ENCODE assay signal across 8 cellular contexts in genomic region chr16:89506791-89507191, GRCh38. TPM values are rescaled to one million over a fixed set of nuclear protein-coding genes. Genes with fewer than 3 reads are reported as not detected.
DNase-seq lines count a peak whose midpoint lies in the region; ATAC-seq and TF ChIP-seq lines count a peak whose summit lies in the region.

No MANE protein-coding gene starts in this region.

- H2BK120ac ChIP-seq in neuronal stem cell (ENCODE audit: low read depth, low read length) = no peak overlapping the region

- ATAC-seq in HG03196 (IDR thresholded peaks at IDR 0.05; ENCODE audit: unreplicated experiment) (no peak), sciatic nerve (no peak), HG03439 (IDR thresholded peaks at IDR 0.05; ENCODE audit: unreplicated experiment) (no peak)

- BruUV-seq in Calu3 (replicated peaks; lab: Mats Ljungman, UMichigan) = no TSS peak

- no peak overlapping the region for H2BK5ac ChIP-seq in neuronal stem cell (ENCODE audit: low read length)

- H3K4ac ChIP-seq in neuronal stem cell (ENCODE audit: low read length) = no peak overlapping the region

- H3K27me3 ChIP-seq in SU-DHL-6 (ENCODE audit: low read length) (no peaks in the 10 kb centered on the region), neuronal stem cell (ENCODE audit: control insufficient read depth in 3 of 3, insufficient read depth in 3 of 3, low read depth in 1 of 3, low read length in 3 of 3) (no peaks in the 10 kb centered on the region)

- no peak overlapping the region for H4K91ac ChIP-seq in neuronal stem cell (ENCODE audit: low read depth, low read length, poor library complexity)

- H2BK12ac ChIP-seq in neuronal stem cell (ENCODE audit: low read length) = no peak overlapping the region

- no peak overlapping the region for H4K8ac ChIP-seq in neuronal stem cell (ENCODE audit: low read depth, low read length)

- H3K27me3 Mint-ChIP-seq in Calu3 (ENCODE audit: unreplicated experiment) (no peaks in the 10 kb centered on the region), chondrocyte (ENCODE audit: low read depth) (no peaks in the 10 kb centered on the region)

- H3K4me1 Mint-ChIP-seq in Calu3 (ENCODE audit: low read depth, unreplicated experiment) (peaks cover 30% of the 10 kb centered on the region), chondrocyte (ENCODE audit: low read depth) (peaks cover 41% of the 10 kb centered on the region)

- H3F3A ChIP-seq in SU-DHL-6 (ENCODE audit: insufficient read depth) = peaks cover 21% of the 10 kb centered on the region

- H3K36me3 Mint-ChIP-seq in Calu3 (ENCODE audit: insufficient read depth, unreplicated experiment) (peaks cover 72% of the 10 kb centered on the region), chondrocyte (ENCODE audit: low read depth) (no peaks in the 10 kb centered on the region)

- H3K79me1 ChIP-seq in neuronal stem cell (ENCODE audit: low read depth, low read length) = peaks cover 8% of the 10 kb centered on the region

- CTCF ChIA-PET in Calu3 (lab: Charles Lee) = interaction anchor here (1.0 to 1.3 kb wide), 3 partner anchors 12 to 191 kb away, joined by 3 to 8 read pairs (median 5); no protein-coding TSS in a partner anchor

- H3K9me3 Mint-ChIP-seq in Calu3 (ENCODE audit: low read depth, unreplicated experiment) (no peaks in the 10 kb centered on the region), chondrocyte (ENCODE audit: low read depth) (no peaks in the 10 kb centered on the region)

- TF ChIP-seq CTCF in Calu3 (IDR thresholded peaks at IDR 0.05; ENCODE audit: unreplicated experiment) (no peak), SU-DHL-6 (IDR thresholded peaks at IDR 0.05; ENCODE audit: insufficient read depth, low read length, poor library complexity, severe bottlenecking) (no peak), chondrocyte (IDR thresholded peaks at IDR 0.05) (no peak)

- no peak overlapping the region for H3K18ac ChIP-seq in neuronal stem cell (ENCODE audit: low read length)

- intact Hi-C loops in Calu3 (cut with micrococcal nuclease; ENCODE audit: unreplicated experiment) (loop anchor here (5.0 kb wide), 1 partner anchor 174 kb away; no protein-coding TSS in a partner anchor), sciatic nerve (cut with DNase I) (no loop called here)

- H3K14ac ChIP-seq in neuronal stem cell (ENCODE audit: low read length) = no peak overlapping the region

- H3K9me3 ChIP-seq in SU-DHL-6 (ENCODE audit: insufficient read depth, low read length) = no peaks in the 10 kb centered on the region
- no peaks in the 10 kb centered on the region for H3K9me3 ChIP-seq in neuronal stem cell (replicated peaks in 1 of 2; ENCODE audit: control insufficient read depth in 2 of 2, insufficient read depth in 1 of 2, low read depth in 1 of 2, low read length in 2 of 2)

- no CpG with 5 or more reads among the region's 15 CpGs for WGBS in neuronal stem cell (ENCODE audit: extremely low coverage in 2 of 2, insufficient read length in 2 of 2, insufficient replicate concordance in 1 of 2), 2 donors

- H3K27ac ChIP-seq in SU-DHL-6 (ENCODE audit: low read depth, low read length) = no peak overlapping the region
- H3K27ac ChIP-seq in neuronal stem cell (replicated peaks; ENCODE audit: low read length) = no peak overlapping the region

- H3K9ac ChIP-seq in SU-DHL-6 (ENCODE audit: low read length) (peak overlapping the region; percentile 85; the same call in 1 of the 2 replicates), neuronal stem cell (ENCODE audit: low read depth, low read length, poor library complexity) (no peak overlapping the region)

- H3K36me3 ChIP-seq in SU-DHL-6 (ENCODE audit: low read length) (no peaks in the 10 kb centered on the region), neuronal stem cell (replicated peaks in 1 of 2; ENCODE audit: control insufficient read depth in 2 of 2, insufficient read depth in 2 of 2, low read length in 2 of 2) (peaks cover 10 to 18% of the 10 kb centered on the region in 2 donors)

- no peaks in the 10 kb centered on the region for H3K9me2 ChIP-seq in SU-DHL-6 (replicated peaks; ENCODE audit: insufficient read depth, low read length)

- H3K27ac Mint-ChIP-seq in Calu3 (ENCODE audit: unreplicated experiment) (peak overlapping the region; percentile 94), chondrocyte (ENCODE audit: unreplicated experiment) (no peak overlapping the region)

- H3K4me3 ChIP-seq in SU-DHL-6 (ENCODE audit: insufficient read depth, low read length, poor library complexity, severe bottlenecking) = no peak overlapping the region
- peak overlapping the region in 1 of 2 donors; percentile 68 for H3K4me3 ChIP-seq in neuronal stem cell (ENCODE audit: low read length in 2 of 2)

- H4K20me1 ChIP-seq in SU-DHL-6 (ENCODE audit: low read depth, low read length) = no peaks in the 10 kb centered on the region

- H2BK15ac ChIP-seq in neuronal stem cell (ENCODE audit: low read length) = no peak overlapping the region

- peak overlapping the region; percentile 64 for H3K4me3 Mint-ChIP-seq in Calu3 (ENCODE audit: low read depth, unreplicated experiment)
- peak overlapping the region; percentile 65 for H3K4me3 Mint-ChIP-seq in chondrocyte (ENCODE audit: unreplicated experiment)

- H3K23ac ChIP-seq in neuronal stem cell (ENCODE audit: low read depth, low read length, poor library complexity) = no peak overlapping the region

- H3K79me2 ChIP-seq in SU-DHL-6 (ENCODE audit: insufficient read depth, low read length) = peaks cover 10% of the 10 kb centered on the region

- DNase-seq in Calu3 (peak; percentile 22), chondrocyte (ENCODE audit: low spot score) (no peak), neuronal stem cell (ENCODE audit: low spot score) (no peak), sciatic nerve (ENCODE audit: low spot score) (no peak), GOT3 (lab: John Stamatoyannopoulos, UW) (no peak)

- H2AFZ ChIP-seq in SU-DHL-6 (ENCODE audit: low read depth, low read length, severe bottlenecking) (no peak overlapping the region), neuronal stem cell (ENCODE audit: low read length) (no peak overlapping the region)

- H3K4me2 ChIP-seq in SU-DHL-6 (ENCODE audit: low read depth, low read length, poor library complexity, severe bottlenecking) (peak overlapping the region; percentile 64), neuronal stem cell (ENCODE audit: insufficient read depth, low read length, poor library complexity, severe bottlenecking) (peak overlapping the region; percentile 91)

- H3K4me1 ChIP-seq in neuronal stem cell (ENCODE audit: control insufficient read depth in 2 of 2, insufficient read depth in 1 of 2, low read depth in 1 of 2, low read length in 2 of 2) = peaks cover 3 to 4% of the 10 kb centered on the region in 2 donors

- no peak overlapping the region for H2AK5ac ChIP-seq in neuronal stem cell (ENCODE audit: low read depth, low read length)

RNA-seq across cellular contexts. Expression of gene SPG7, which starts 1.4 kb away (rescaled TPM):
- total RNA-seq in Calu3 (2022) (174 and 186 TPM in 2 replicates), chondrocyte (84.6 to 127 TPM (median 87.6 TPM) in 3 replicates), sciatic nerve (104 TPM)
- 43.4 TPM for polyA plus RNA-seq in neuronal stem cell (2013, experiment 1 of 2)
- polyA plus RNA-seq in neuronal stem cell (2013, experiment 2 of 2) = 47.1 TPM

RNA-seq across cellular contexts. Expression of gene ANKRD11, which starts 16.4 kb away (rescaled TPM):
- total RNA-seq in Calu3 (2022) = 227 and 242 TPM in 2 replicates
- 106 to 185 TPM (median 180 TPM) in 3 replicates for total RNA-seq in chondrocyte
- polyA plus RNA-seq in neuronal stem cell (2013, experiment 1 of 2) = 65.4 TPM
- 69.8 TPM for polyA plus RNA-seq in neuronal stem cell (2013, experiment 2 of 2)
- 140 TPM for total RNA-seq in sciatic nerve

RNA-seq across cellular contexts. Expression of gene RPL13, which starts 53.7 kb away (rescaled TPM):
- 1,719 and 1,779 TPM in 2 replicates for total RNA-seq in Calu3 (2022)
- total RNA-seq in chondrocyte = 1,149 to 1,324 TPM (median 1,165 TPM) in 3 replicates
- 5,003 TPM for polyA plus RNA-seq in neuronal stem cell (2013, experiment 1 of 2)
- polyA plus RNA-seq in neuronal stem cell (2013, experiment 2 of 2) = 4,966 TPM
- 1,500 TPM for total RNA-seq in sciatic nerve
